13 cellular contexts compared by ENCODE assay signal in the genomic region with DNA sequence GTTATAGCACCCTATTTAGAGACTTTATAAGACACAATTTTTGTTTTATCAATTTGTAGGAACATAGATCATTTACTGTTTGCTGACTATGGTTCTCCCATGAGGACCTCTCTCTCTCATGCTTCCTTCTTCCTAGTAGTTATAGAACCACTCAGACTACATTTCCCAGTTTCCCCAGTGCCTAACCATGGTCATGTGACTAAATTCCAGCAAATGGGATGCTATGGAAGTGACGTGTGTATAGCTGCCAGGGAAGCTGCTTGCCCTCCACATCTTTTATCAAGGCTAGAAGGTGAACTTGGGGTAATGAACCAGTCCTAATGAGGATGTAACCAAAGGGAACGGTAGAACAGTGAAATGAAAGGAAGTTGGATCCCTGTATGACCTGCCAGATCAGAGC.
DNase-seq lines count a peak whose midpoint lies in the region; ATAC-seq, FAIRE-seq and TF ChIP-seq lines count a peak whose summit lies in the region.
"Had no signal": no experiment of that assay in that cellular context is flagged by ENCODE, and none has a peak within 500 bp of the region (broad histone marks: within the 10 kb centered on the region; RNA-seq: fewer than 3 reads in every experiment).

No MANE protein-coding gene starts in this region.

- ATAC-seq in A549 (peak; percentile 50 to 80; a peak in 4 of 6 replicates), HG03196 (IDR thresholded peaks at IDR 0.05; ENCODE audit: unreplicated experiment) (no peak)
- ATAC-seq: psoas muscle had no signal

- POLR2A ChIA-PET in A549 (lab: Yijun Ruan, JAX): no interaction called here

- H3K36me3 Mint-ChIP-seq in activated T-cell treated with anti-CD3 and anti-CD28 coated beads, Interleukin-2, amount 50 U/mL, for 24 hours (ENCODE audit: low read depth): no peaks in the 10 kb centered on the region
- H3K36me3 Mint-ChIP-seq: activated CD4-positive, alpha-beta memory T cell treated with anti-CD3 and anti-CD28 coated beads for 36 hours; CD14-positive monocyte had no signal

- CTCF ChIA-PET in A549 (lab: Yijun Ruan, JAX): no interaction called here

- H3K27me3 ChIP-seq in SJCRH30: no peaks in the 10 kb centered on the region

- H3K4me3 ChIP-seq in A549: no peak overlapping the region
- peak overlapping the region; percentile 20; the same call in 1 of the 2 replicates for H3K4me3 ChIP-seq in SJCRH30
- H3K4me3 ChIP-seq: psoas muscle had no signal

- no peak overlapping the region for H3K27ac ChIP-seq in A549
- no peak overlapping the region for H3K27ac ChIP-seq in SJCRH30
- H3K27ac ChIP-seq: psoas muscle had no signal

- FAIRE-seq in A549 (lab: Jason Lieb, UNC): no peak

- H3K36me3 ChIP-seq in SJCRH30: no peaks in the 10 kb centered on the region

- no peak for TF ChIP-seq EP300 in A549 (IDR thresholded peaks at IDR 0.05)

- no peak for TF ChIP-seq POLR2A in A549 (IDR thresholded peaks at IDR 0.05; ENCODE audit: low read length)

- WGBS in A549 (ENCODE audit: missing lambda C conversion rate): 14% methylated on average over 2 of the region's 2 CpGs

- H3K4me1 Mint-ChIP-seq in activated T-cell treated with anti-CD3 and anti-CD28 coated beads, Interleukin-2, amount 50 U/mL, for 24 hours (ENCODE audit: low read depth): no peaks in the 10 kb centered on the region
- H3K4me1 Mint-ChIP-seq: CD14-positive monocyte had no signal

- H3K27ac Mint-ChIP-seq in activated T-cell treated with anti-CD3 and anti-CD28 coated beads, Interleukin-2, amount 50 U/mL, for 24 hours: no peak overlapping the region
- H3K27ac Mint-ChIP-seq: activated CD4-positive, alpha-beta memory T cell treated with anti-CD3 and anti-CD28 coated beads for 36 hours; CD14-positive monocyte; T-helper 2 cell treated with Interferon-gamma antibody and Interleukin-4, amounts not matched to agents 5 μg/mL and 100 μg/mL, for 36 hours had no signal

- H3K9me3 Mint-ChIP-seq in activated T-cell treated with anti-CD3 and anti-CD28 coated beads, Interleukin-2, amount 50 U/mL, for 24 hours: no peaks in the 10 kb centered on the region
- H3K9me3 Mint-ChIP-seq: activated CD4-positive, alpha-beta memory T cell treated with anti-CD3 and anti-CD28 coated beads for 36 hours; T-helper 2 cell treated with Interferon-gamma antibody and Interleukin-4, amounts not matched to agents 5 μg/mL and 100 μg/mL, for 36 hours had no signal

- no peak for TF ChIP-seq RAD21 in A549 (conservative IDR thresholded peaks at IDR 0.05 in 1 of 2, IDR thresholded peaks at IDR 0.05 in 1 of 2)

- H3K9me3 ChIP-seq in A549: no peaks in the 10 kb centered on the region
- no peaks in the 10 kb centered on the region for H3K9me3 ChIP-seq in SJCRH30 (replicated peaks)
- H3K9me3 ChIP-seq: psoas muscle had no signal

- H3K27me3 Mint-ChIP-seq in activated T-cell treated with anti-CD3 and anti-CD28 coated beads, Interleukin-2, amount 50 U/mL, for 24 hours: peaks cover 22% of the 10 kb centered on the region

- H3K4me3 Mint-ChIP-seq in activated T-cell treated with anti-CD3 and anti-CD28 coated beads, Interleukin-2, amount 50 U/mL, for 24 hours: no peak overlapping the region
- H3K4me3 Mint-ChIP-seq: activated CD4-positive, alpha-beta memory T cell treated with anti-CD3 and anti-CD28 coated beads for 36 hours; CD14-positive monocyte; T-helper 2 cell treated with Interferon-gamma antibody and Interleukin-4, amounts not matched to agents 5 μg/mL and 100 μg/mL, for 36 hours had no signal

- peak; percentile 6 to 30 for DNase-seq in A549 (ENCODE audit: low read depth in 1 of 2, low spot score in 1 of 2)
- DNase-seq in EL: peak; percentile 42
- DNase-seq in SJCRH30: peak; percentile 40 to 74
- DNase-seq in foreskin melanocyte: peak; percentile 24
- no peak for DNase-seq in hypothalamus (lab: John Stamatoyannopoulos, UW)
- DNase-seq in activated T-cell treated with anti-CD3 and anti-CD28 coated beads, Interleukin-2, amount 50 U/mL, for 24 hours: no peak
- no peak for DNase-seq in central memory CD4-positive, alpha-beta T cell
- DNase-seq: activated CD4-positive, alpha-beta memory T cell treated with anti-CD3 and anti-CD28 coated beads for 36 hours; NCI-H2107; psoas muscle had no signal

- TF ChIP-seq CTCF in A549 (IDR thresholded peaks at IDR 0.05): no peak

- peak overlapping the region; percentile 52; the same call in 1 of the 3 replicates for H3K4me2 ChIP-seq in A549

- H3K4me1 ChIP-seq in A549 (no peaks in the 10 kb centered on the region), SJCRH30 (peaks cover 9% of the 10 kb centered on the region)
- H3K4me1 ChIP-seq: psoas muscle had no signal

TF ChIP-seq in A549, 52 proteins besides CTCF, POLR2A, EP300 and RAD21:
- TF ChIP-seq USF2 (IDR thresholded peaks at IDR 0.05) (peak; percentile 55; the same call in 1 of the 2 replicates), BHLHE40 (IDR thresholded peaks at IDR 0.05; ENCODE audit: low read depth, low read length) (no peak)

Comparison
In these comparisons a context has a peak if more than half of its experiments do, and no peak if none do; other contexts are left out.
1. DNase-seq: peak in A549 (2 of 2), EL (single experiment), SJCRH30 (2 of 2) and foreskin melanocyte (single experiment); none in hypothalamus (0 of 51), activated T-cell treated with anti-CD3 and anti-CD28 coated beads, Interleukin-2, amount 50 U/mL, for 24 hours (single experiment) and central memory CD4-positive, alpha-beta T cell (single experiment).